ENCODE assay signal across 1 cellular context in the genomic region with DNA sequence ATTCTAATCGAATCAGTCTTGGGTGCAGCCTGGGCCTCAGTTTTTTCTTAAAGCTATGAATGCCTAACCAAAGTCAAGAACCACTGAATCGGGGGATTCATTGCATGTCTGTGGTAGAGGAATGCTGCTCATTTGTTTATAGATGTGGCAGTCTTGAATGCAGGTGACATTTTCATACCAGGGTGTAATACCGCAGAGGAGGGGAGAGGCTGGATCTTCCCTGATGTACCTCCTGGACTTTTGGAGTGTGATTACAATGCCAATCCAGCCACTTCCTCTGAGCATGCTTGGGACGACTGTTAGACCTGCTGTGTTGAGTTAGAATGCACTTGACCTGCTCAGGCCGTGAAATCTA.
TF ChIP-seq lines count a peak whose summit lies in the region.

No MANE protein-coding gene starts in this region.

TF ChIP-seq in IMR-90, 13 proteins besides CTCF, POLR2A, EP300 and RAD21:
- TF ChIP-seq CHD1 (IDR thresholded peaks at IDR 0.05; ENCODE audit: low read depth, low read length) = no peak
- no peak for TF ChIP-seq SMC3 (IDR thresholded peaks at IDR 0.05; ENCODE audit: low read depth, low read length)
- no peak for TF ChIP-seq NFE2L2 (IDR thresholded peaks at IDR 0.05; ENCODE audit: low read depth, low read length)
- no peak for TF ChIP-seq BHLHE40 (IDR thresholded peaks at IDR 0.05; ENCODE audit: low read depth, low read length)
- no peak for TF ChIP-seq MAFK (IDR thresholded peaks at IDR 0.05; ENCODE audit: low read depth, low read length)
- TF ChIP-seq, protein P1, sequence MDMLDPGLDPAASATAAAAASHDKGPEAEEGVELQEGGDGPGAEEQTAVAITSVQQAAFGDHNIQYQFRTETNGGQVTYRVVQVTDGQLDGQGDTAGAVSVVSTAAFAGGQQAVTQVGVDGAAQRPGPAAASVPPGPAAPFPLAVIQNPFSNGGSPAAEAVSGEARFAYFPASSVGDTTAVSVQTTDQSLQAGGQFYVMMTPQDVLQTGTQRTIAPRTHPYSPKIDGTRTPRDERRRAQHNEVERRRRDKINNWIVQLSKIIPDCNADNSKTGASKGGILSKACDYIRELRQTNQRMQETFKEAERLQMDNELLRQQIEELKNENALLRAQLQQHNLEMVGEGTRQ (IDR thresholded peaks at IDR 0.05; ENCODE audit: low read depth, low read length) = no peak
- TF ChIP-seq, protein P2, sequence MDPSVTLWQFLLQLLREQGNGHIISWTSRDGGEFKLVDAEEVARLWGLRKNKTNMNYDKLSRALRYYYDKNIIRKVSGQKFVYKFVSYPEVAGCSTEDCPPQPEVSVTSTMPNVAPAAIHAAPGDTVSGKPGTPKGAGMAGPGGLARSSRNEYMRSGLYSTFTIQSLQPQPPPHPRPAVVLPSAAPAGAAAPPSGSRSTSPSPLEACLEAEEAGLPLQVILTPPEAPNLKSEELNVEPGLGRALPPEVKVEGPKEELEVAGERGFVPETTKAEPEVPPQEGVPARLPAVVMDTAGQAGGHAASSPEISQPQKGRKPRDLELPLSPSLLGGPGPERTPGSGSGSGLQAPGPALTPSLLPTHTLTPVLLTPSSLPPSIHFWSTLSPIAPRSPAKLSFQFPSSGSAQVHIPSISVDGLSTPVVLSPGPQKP (IDR thresholded peaks at IDR 0.05; ENCODE audit: borderline replicate concordance, low read depth, low read length) = no peak
- TF ChIP-seq MXI1 (IDR thresholded peaks at IDR 0.05; ENCODE audit: borderline replicate concordance, low read depth, low read length) = no peak
- no peak for TF ChIP-seq FOS (IDR thresholded peaks at IDR 0.05; ENCODE audit: low read depth, low read length)
- no peak for TF ChIP-seq RFX5 (IDR thresholded peaks at IDR 0.05; ENCODE audit: low read depth, low read length)
- TF ChIP-seq MAZ (IDR thresholded peaks at IDR 0.05; ENCODE audit: borderline replicate concordance, low read depth, low read length) = no peak
- TF ChIP-seq CEBPB (IDR thresholded peaks at IDR 0.05; ENCODE audit: low read depth, low read length) = no peak
- no peak for TF ChIP-seq RCOR1 (IDR thresholded peaks at IDR 0.05; ENCODE audit: insufficient replicate concordance, low read length)
